1 cellular context compared by ENCODE assay signal in the genomic region with DNA sequence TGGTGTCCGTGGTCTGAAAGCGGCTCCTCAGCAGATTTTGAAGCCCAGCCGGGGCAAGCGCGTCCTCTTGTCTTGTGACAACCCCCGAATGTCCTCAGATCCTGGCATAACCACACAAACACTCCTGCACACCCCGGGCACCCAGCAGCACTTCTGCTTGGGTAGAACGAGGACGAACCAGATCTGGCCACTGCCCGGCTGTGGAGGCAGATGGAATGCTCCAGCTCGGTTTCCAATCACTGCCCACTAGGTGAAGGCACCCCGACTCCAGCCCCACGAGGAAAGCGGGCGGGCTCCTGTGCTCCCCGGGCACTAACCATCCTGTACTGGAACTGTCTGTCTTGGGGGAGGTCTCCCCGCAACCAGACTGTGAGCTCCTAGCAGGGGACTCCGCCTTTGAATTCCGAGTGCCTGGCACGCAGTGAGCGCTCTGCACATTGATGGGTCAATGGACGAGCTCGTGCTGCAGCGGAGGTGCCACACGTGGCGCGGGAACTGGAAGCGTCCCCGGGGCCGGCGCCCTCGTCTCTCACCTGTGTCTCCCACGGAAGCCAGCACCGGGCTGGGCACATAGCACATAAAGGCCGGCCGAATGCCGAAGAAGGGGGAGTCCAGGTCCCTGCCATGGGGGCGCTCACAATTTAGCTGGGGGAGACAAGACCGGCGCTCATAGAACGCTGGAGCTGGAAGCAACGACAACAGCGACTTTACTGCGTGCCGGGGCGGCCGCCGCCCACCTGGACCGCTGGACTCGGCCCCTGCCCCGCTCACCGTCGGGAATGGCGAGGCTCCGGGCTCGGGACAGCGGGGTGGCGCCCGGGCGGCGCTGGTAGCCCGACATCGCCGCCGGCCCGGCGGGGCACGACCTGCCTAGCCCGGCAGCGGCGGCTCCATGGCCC.
TF ChIP-seq lines count a peak whose summit lies in the region.

No MANE protein-coding gene starts in this region.

TF ChIP-seq in HepG2, 621 proteins besides CTCF, POLR2A, EP300 and RAD21 (continued from another document and continues in another):
- TF ChIP-seq ZUFSP (CRISPR knock-in tag; IDR thresholded peaks at IDR 0.05; ENCODE audit: borderline replicate concordance) (no peak), ZMYM4 (CRISPR knock-in tag; IDR thresholded peaks at IDR 0.05) (no peak), ZFP37 (CRISPR knock-in tag; IDR thresholded peaks at IDR 0.05; ENCODE audit: borderline replicate concordance) (no peak), ZNF558 (CRISPR knock-in tag; IDR thresholded peaks at IDR 0.05; ENCODE audit: borderline replicate concordance) (no peak; the same call in 1 of the 2 replicates), ZNF564 (CRISPR knock-in tag; IDR thresholded peaks at IDR 0.05) (no peak), GABPB1 (CRISPR knock-in tag; IDR thresholded peaks at IDR 0.05) (no peak), ZBTB20 (CRISPR knock-in tag; IDR thresholded peaks at IDR 0.05; ENCODE audit: borderline replicate concordance, low read depth) (peak; percentile 40; the same call in 1 of the 2 replicates), KDM5B (CRISPR knock-in tag; IDR thresholded peaks at IDR 0.05; ENCODE audit: borderline replicate concordance) (peak; percentile 4; the same call in 1 of the 2 replicates), STAT5B (CRISPR knock-in tag; IDR thresholded peaks at IDR 0.05) (no peak), SATB2 (CRISPR knock-in tag; IDR thresholded peaks at IDR 0.05) (peak; percentile 85; the same call in 1 of the 2 replicates), MLXIP (CRISPR knock-in tag; IDR thresholded peaks at IDR 0.05; ENCODE audit: borderline replicate concordance) (peak; percentile 70; the same call in 1 of the 2 replicates), ZNF660 (CRISPR knock-in tag; IDR thresholded peaks at IDR 0.05; ENCODE audit: borderline replicate concordance, low read depth) (no peak), ETV5 (CRISPR knock-in tag; IDR thresholded peaks at IDR 0.05; ENCODE audit: borderline replicate concordance) (0 out of 2 replicates have a peak, but pooled peaks have one; percentile 34), PRDM4 (CRISPR knock-in tag; IDR thresholded peaks at IDR 0.05; ENCODE audit: borderline replicate concordance) (no peak), KLF15 (CRISPR knock-in tag; IDR thresholded peaks at IDR 0.05; ENCODE audit: borderline replicate concordance) (0 out of 2 replicates have a peak, but pooled peaks have one; percentile 84), ZBTB42 (CRISPR knock-in tag; IDR thresholded peaks at IDR 0.05) (0 out of 2 replicates have a peak, but pooled peaks have one; percentile 34), ZNF556 (CRISPR knock-in tag; IDR thresholded peaks at IDR 0.05; ENCODE audit: borderline replicate concordance) (0 out of 2 replicates have a peak, but pooled peaks have one; percentile 3), HNF4G (IDR thresholded peaks at IDR 0.05; ENCODE audit: borderline replicate concordance, low read depth, low read length) (no peak), HNF4G (CRISPR knock-in tag; IDR thresholded peaks at IDR 0.05; ENCODE audit: borderline replicate concordance, low read depth) (no peak), ZNF431 (CRISPR knock-in tag; IDR thresholded peaks at IDR 0.05; ENCODE audit: borderline replicate concordance, low read depth) (no peak), SNAPC5 (CRISPR knock-in tag; IDR thresholded peaks at IDR 0.05; ENCODE audit: borderline replicate concordance) (no peak), ZNF136 (CRISPR knock-in tag; IDR thresholded peaks at IDR 0.05; ENCODE audit: low read depth) (no peak), CCDC6 (CRISPR knock-in tag; IDR thresholded peaks at IDR 0.05) (no peak), ARID2 (CRISPR knock-in tag; IDR thresholded peaks at IDR 0.05; ENCODE audit: borderline replicate concordance) (no peak), ZNF335 (CRISPR knock-in tag; IDR thresholded peaks at IDR 0.05) (no peak), HIC2 (CRISPR knock-in tag; IDR thresholded peaks at IDR 0.05; ENCODE audit: low read depth) (peak; percentile 46; the same call in 1 of the 2 replicates), NFKB2 (CRISPR knock-in tag; IDR thresholded peaks at IDR 0.05; ENCODE audit: borderline replicate concordance) (0 out of 2 replicates have a peak, but pooled peaks have one; percentile 47), ZKSCAN5 (CRISPR knock-in tag; IDR thresholded peaks at IDR 0.05) (no peak), ZNF770 (CRISPR knock-in tag; IDR thresholded peaks at IDR 0.05) (no peak)
- TF ChIP-seq, protein P1, sequence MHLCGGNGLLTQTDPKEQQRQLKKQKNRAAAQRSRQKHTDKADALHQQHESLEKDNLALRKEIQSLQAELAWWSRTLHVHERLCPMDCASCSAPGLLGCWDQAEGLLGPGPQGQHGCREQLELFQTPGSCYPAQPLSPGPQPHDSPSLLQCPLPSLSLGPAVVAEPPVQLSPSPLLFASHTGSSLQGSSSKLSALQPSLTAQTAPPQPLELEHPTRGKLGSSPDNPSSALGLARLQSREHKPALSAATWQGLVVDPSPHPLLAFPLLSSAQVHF (CRISPR knock-in tag; IDR thresholded peaks at IDR 0.05), result peak; percentile 60
- TF ChIP-seq, protein P2, sequence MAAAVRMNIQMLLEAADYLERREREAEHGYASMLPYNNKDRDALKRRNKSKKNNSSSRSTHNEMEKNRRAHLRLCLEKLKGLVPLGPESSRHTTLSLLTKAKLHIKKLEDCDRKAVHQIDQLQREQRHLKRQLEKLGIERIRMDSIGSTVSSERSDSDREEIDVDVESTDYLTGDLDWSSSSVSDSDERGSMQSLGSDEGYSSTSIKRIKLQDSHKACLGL (CRISPR knock-in tag; IDR thresholded peaks at IDR 0.05), result no peak; the same call in 1 of the 2 replicates
- TF ChIP-seq, protein P3, sequence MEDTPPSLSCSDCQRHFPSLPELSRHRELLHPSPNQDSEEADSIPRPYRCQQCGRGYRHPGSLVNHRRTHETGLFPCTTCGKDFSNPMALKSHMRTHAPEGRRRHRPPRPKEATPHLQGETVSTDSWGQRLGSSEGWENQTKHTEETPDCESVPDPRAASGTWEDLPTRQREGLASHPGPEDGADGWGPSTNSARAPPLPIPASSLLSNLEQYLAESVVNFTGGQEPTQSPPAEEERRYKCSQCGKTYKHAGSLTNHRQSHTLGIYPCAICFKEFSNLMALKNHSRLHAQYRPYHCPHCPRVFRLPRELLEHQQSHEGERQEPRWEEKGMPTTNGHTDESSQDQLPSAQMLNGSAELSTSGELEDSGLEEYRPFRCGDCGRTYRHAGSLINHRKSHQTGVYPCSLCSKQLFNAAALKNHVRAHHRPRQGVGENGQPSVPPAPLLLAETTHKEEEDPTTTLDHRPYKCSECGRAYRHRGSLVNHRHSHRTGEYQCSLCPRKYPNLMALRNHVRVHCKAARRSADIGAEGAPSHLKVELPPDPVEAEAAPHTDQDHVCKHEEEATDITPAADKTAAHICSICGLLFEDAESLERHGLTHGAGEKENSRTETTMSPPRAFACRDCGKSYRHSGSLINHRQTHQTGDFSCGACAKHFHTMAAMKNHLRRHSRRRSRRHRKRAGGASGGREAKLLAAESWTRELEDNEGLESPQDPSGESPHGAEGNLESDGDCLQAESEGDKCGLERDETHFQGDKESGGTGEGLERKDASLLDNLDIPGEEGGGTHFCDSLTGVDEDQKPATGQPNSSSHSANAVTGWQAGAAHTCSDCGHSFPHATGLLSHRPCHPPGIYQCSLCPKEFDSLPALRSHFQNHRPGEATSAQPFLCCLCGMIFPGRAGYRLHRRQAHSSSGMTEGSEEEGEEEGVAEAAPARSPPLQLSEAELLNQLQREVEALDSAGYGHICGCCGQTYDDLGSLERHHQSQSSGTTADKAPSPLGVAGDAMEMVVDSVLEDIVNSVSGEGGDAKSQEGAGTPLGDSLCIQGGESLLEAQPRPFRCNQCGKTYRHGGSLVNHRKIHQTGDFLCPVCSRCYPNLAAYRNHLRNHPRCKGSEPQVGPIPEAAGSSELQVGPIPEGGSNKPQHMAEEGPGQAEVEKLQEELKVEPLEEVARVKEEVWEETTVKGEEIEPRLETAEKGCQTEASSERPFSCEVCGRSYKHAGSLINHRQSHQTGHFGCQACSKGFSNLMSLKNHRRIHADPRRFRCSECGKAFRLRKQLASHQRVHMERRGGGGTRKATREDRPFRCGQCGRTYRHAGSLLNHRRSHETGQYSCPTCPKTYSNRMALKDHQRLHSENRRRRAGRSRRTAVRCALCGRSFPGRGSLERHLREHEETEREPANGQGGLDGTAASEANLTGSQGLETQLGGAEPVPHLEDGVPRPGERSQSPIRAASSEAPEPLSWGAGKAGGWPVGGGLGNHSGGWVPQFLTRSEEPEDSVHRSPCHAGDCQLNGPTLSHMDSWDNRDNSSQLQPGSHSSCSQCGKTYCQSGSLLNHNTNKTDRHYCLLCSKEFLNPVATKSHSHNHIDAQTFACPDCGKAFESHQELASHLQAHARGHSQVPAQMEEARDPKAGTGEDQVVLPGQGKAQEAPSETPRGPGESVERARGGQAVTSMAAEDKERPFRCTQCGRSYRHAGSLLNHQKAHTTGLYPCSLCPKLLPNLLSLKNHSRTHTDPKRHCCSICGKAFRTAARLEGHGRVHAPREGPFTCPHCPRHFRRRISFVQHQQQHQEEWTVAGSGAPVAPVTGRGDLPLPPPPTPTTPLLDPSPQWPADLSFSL (CRISPR knock-in tag; IDR thresholded peaks at IDR 0.05), result no peak
- TF ChIP-seq, protein P4, sequence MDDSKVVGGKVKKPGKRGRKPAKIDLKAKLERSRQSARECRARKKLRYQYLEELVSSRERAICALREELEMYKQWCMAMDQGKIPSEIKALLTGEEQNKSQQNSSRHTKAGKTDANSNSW (CRISPR knock-in tag; IDR thresholded peaks at IDR 0.05; ENCODE audit: borderline replicate concordance), result 0 out of 2 replicates have a peak, but pooled peaks have one; percentile 28
